ENCODE assay signal across 8 cellular contexts in genomic region chr5:149775785-149776184, GRCh38. TPM values are rescaled to one million over a fixed set of nuclear protein-coding genes. Genes with fewer than 3 reads are reported as not detected.
DNase-seq lines count a peak whose midpoint lies in the region; ATAC-seq and TF ChIP-seq lines count a peak whose summit lies in the region.

No MANE protein-coding gene starts in this region.

- no peak for ATAC-seq in heart left ventricle
- ATAC-seq in left ventricle myocardium superior = no peak

- DNase-seq in heart left ventricle = no peak
- no peak for DNase-seq in left ventricle myocardium superior
- peak; percentile 22 for DNase-seq in NT2/D1 (ENCODE audit: low read depth, low spot score)
- DNase-seq in fibroblast of the aortic adventitia (ENCODE audit: low read depth) = no peak
- DNase-seq in vagina (ENCODE audit: extremely low spot score in 2 of 2) = no peak
- no peak for DNase-seq in putamen (ENCODE audit: low spot score)
- DNase-seq in NCI-H2171 (lab: John Stamatoyannopoulos, UW) = no peak
- no peak for DNase-seq in AG20443 (ENCODE audit: low spot score)

- peaks cover 9 to 96% (median 82%) of the 10 kb centered on the region in 12 donors for H3K4me1 ChIP-seq in heart left ventricle
- H3K4me1 ChIP-seq in NT2/D1 (ENCODE audit: insufficient read depth, insufficient read length) = peaks cover 14% of the 10 kb centered on the region
- H3K4me1 ChIP-seq in vagina = peaks cover 74% of the 10 kb centered on the region

- no peak for TF ChIP-seq POLR2A in heart left ventricle (IDR thresholded peaks at IDR 0.05)
- TF ChIP-seq POLR2A in vagina (IDR thresholded peaks at IDR 0.05) = no peak

- intact Hi-C loops in heart left ventricle (cut with DNase I) = loop anchor here in 5 of 10 donors (2.0 to 10.0 kb wide), 5 partner anchors 43 to 53 kb away; partner anchors contain the start of gene PPARGC1B (in 1 of the 5)
- intact Hi-C loops in left ventricle myocardium superior (cut with micrococcal nuclease) = no loop called here
- intact Hi-C loops in vagina (cut with DNase I) = no loop called here

- peak in 10 of 12 donors; percentile 24 to 51 (median 35) for TF ChIP-seq CTCF in heart left ventricle (IDR thresholded peaks at IDR 0.05)
- peak; percentile 28 for TF ChIP-seq CTCF in fibroblast of the aortic adventitia (IDR thresholded peaks at IDR 0.05; ENCODE audit: insufficient read depth, low read length)
- TF ChIP-seq CTCF in vagina (IDR thresholded peaks at IDR 0.05) = no peak

- no peaks in the 10 kb centered on the region for H3K27me3 ChIP-seq in heart left ventricle
- H3K27me3 ChIP-seq in NT2/D1 (ENCODE audit: insufficient read depth, insufficient read length) = no peaks in the 10 kb centered on the region
- H3K27me3 ChIP-seq in vagina = no peaks in the 10 kb centered on the region

- peak overlapping the region in 9 of 12 donors; percentile 55 to 87 (median 71) for H3K27ac ChIP-seq in heart left ventricle
- H3K27ac ChIP-seq in vagina = peak overlapping the region; percentile 63

- H3K4me3 ChIP-seq in heart left ventricle (no peak overlapping the region), NT2/D1 (ENCODE audit: insufficient read length, low read depth) (no peak overlapping the region), fibroblast of the aortic adventitia (ENCODE audit: low read depth, low read length) (no peak overlapping the region), vagina (no peak overlapping the region)

- no peak overlapping the region for H3K9ac ChIP-seq in NT2/D1 (ENCODE audit: insufficient read length, low read depth)

- H3K36me3 ChIP-seq in heart left ventricle (no peaks in the 10 kb centered on the region), NT2/D1 (ENCODE audit: insufficient read depth, insufficient read length, low read length) (no peaks in the 10 kb centered on the region), vagina (no peaks in the 10 kb centered on the region)

- H3K9me3 ChIP-seq in heart left ventricle (peaks cover 0 to 6% (median 0%) of the 10 kb centered on the region in 12 donors), NT2/D1 (ENCODE audit: insufficient read depth, low read length) (peaks cover 11% of the 10 kb centered on the region; the same call in 1 of the 2 replicates), vagina (no peaks in the 10 kb centered on the region)

RNA-seq across cellular contexts. Expression of gene PPARGC1B, which starts 45.7 kb away (rescaled TPM):
- total RNA-seq in heart left ventricle (10 to 100 TPM; 17.8 to 34.3 (median 24.4) TPM), left ventricle myocardium superior (35.1 TPM), fibroblast of the aortic adventitia (ENCODE audit: low replicate concordance) (0.18 and 2.9 TPM in 2 replicates), vagina (11.5 TPM)
- polyA plus RNA-seq in heart left ventricle = 10 to 100 TPM in 1 of 2 donors, 1 to 10 TPM in 1; 5.0 to 12.8 TPM

Comparison
In these comparisons a context has a peak if more than half of its experiments do, and no peak if none do; other contexts are left out.
1. CTCF ChIP-seq: peak in heart left ventricle (10 of 12) and fibroblast of the aortic adventitia (single experiment); none in vagina (0 of 3).